ENCODE assay signal across 27 cellular contexts in the genomic region with DNA sequence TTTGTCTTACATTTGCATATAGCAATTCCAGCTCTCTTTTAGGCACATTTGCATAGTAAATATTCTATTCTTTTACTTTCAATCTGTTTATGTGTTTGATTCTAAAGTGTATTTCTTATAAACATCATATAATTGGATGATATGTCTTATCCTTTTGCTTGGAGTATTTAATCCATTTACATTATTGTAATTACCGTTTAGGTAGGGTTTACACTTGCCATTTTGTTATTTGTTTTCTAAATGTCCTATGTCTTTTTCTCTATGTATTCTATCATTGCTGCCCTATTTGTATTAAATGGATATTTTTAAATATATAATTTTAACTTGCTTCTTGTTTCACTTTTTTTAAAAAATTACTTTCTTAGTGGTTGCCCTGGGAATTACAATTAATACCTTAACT. TPM values are rescaled to one million over a fixed set of nuclear protein-coding genes. Genes with fewer than 3 reads are reported as not detected.
"Had no signal": no experiment of that assay in that cellular context is flagged by ENCODE, and none has a peak within 500 bp of the region (broad histone marks: within the 10 kb centered on the region; RNA-seq: fewer than 3 reads in every experiment).

No MANE protein-coding gene starts in this region.

- DNase-seq: KBM-7, MV-4-11, NCI-H1048, NCI-H1105, NCI-H1417, NCI-H1436 treated with DMSO at 0.1 percent for 48 hours, NCI-H1694, NCI-H187 treated with DMSO at 0.1 percent for 48 hours, NCI-H2081, NCI-H2171, NCI-H226, NCI-H446, NCI-H510A, NCI-H524 treated with DMSO at 0.1 percent for 48 hours, NCI-H69, NCI-H774, SHP77 treated with DMSO at 0.1 percent for 48 hours, SJCRH30 had no signal

- H3K27ac ChIP-seq: HL-60, SJCRH30 had no signal

- H3K4me3 Mint-ChIP-seq: IgD-negative memory B cell had no signal

- H3K4me1 Mint-ChIP-seq: IgD-negative memory B cell had no signal

- H3K27me3 ChIP-seq: SJCRH30 had no signal

- ATAC-seq: Panc1, Right ventricle myocardium inferior, SK-N-SH treated with all-trans-retinoic acid at 6 μM for 48 hours had no signal

- H3K4me3 ChIP-seq: SJCRH30 had no signal

- H3K36me3 ChIP-seq: SJCRH30 had no signal

- H3K27ac Mint-ChIP-seq: IgD-negative memory B cell had no signal

- H3K36me3 Mint-ChIP-seq: IgD-negative memory B cell had no signal

- FAIRE-seq: HTR-8/SVneo had no signal

- H3K4me1 ChIP-seq: SJCRH30 had no signal

RNA-seq across cellular contexts. Expression of a gene that starts 22.8 kb away (rescaled TPM):
- total RNA-seq: LHCN-M2, MCF 10A, Right ventricle myocardium inferior, RPMI7951, SJCRH30 had no signal
